ENCODE assay signal across 8 cellular contexts in genomic region chr19:40365613-40366401, GRCh38. TPM values are rescaled to one million over a fixed set of nuclear protein-coding genes. Genes with fewer than 3 reads are reported as not detected.
DNase-seq lines count a peak whose midpoint lies in the region; ATAC-seq and TF ChIP-seq lines count a peak whose summit lies in the region.

No MANE protein-coding gene starts in this region.

- in situ Hi-C loops in GM13976 (cut with MboI; ENCODE audit: low sequenced_read_pairs, unreplicated experiment): no loop called here

- TF ChIP-seq CTCF in GM13976 (IDR thresholded peaks at IDR 0.05; ENCODE audit: borderline replicate concordance, control extremely low read depth, extremely low read depth, insufficient read depth, missing control alignments) (no peak), vagina (IDR thresholded peaks at IDR 0.05) (no peak)

- intact Hi-C loops in left cardiac atrium (cut with DNase I): no loop called here
- intact Hi-C loops in posterior cingulate gyrus (cut with DNase I): no loop called here
- intact Hi-C loops in vagina (cut with DNase I): no loop called here

- peak overlapping the region; percentile 15 for H3K27ac ChIP-seq in vagina

- H3K36me3 ChIP-seq in NT2/D1 (ENCODE audit: insufficient read depth, insufficient read length, low read length): peaks cover 36% of the 10 kb centered on the region
- peaks cover 34% of the 10 kb centered on the region for H3K36me3 ChIP-seq in adipocyte (ENCODE audit: control insufficient read depth, insufficient read depth, low read length, severe bottlenecking)
- H3K36me3 ChIP-seq in vagina: peaks cover 0 to 31% of the 10 kb centered on the region in 2 donors

- H3K9me3 ChIP-seq in NT2/D1 (ENCODE audit: insufficient read depth, low read length): no peaks in the 10 kb centered on the region
- H3K9me3 ChIP-seq in adipocyte (ENCODE audit: control insufficient read depth, low read length): no peaks in the 10 kb centered on the region
- no peaks in the 10 kb centered on the region for H3K9me3 ChIP-seq in vagina

- H3K4me1 ChIP-seq in NT2/D1 (ENCODE audit: insufficient read depth, insufficient read length): peaks cover 9% of the 10 kb centered on the region
- H3K4me1 ChIP-seq in adipocyte (ENCODE audit: control insufficient read depth, insufficient read depth, low read length): peaks cover 3% of the 10 kb centered on the region
- H3K4me1 ChIP-seq in vagina: peaks cover 19% of the 10 kb centered on the region

- H3K27me3 ChIP-seq in NT2/D1 (ENCODE audit: insufficient read depth, insufficient read length): no peaks in the 10 kb centered on the region
- no peaks in the 10 kb centered on the region for H3K27me3 ChIP-seq in adipocyte (replicated peaks; ENCODE audit: control insufficient read depth, insufficient read depth, low read length)
- H3K27me3 ChIP-seq in vagina: no peaks in the 10 kb centered on the region

- TF ChIP-seq POLR2A in vagina (IDR thresholded peaks at IDR 0.05): no peak

- peak; percentile 91 for DNase-seq in GM13976 (ENCODE audit: low spot score)
- peak; percentile 61 for DNase-seq in NT2/D1 (ENCODE audit: low read depth, low spot score)
- peak; percentile 93 for DNase-seq in adipocyte (ENCODE audit: low read depth)
- DNase-seq in left cardiac atrium: peak; percentile 75
- DNase-seq in posterior cingulate gyrus: peak; percentile 50 to 97 (median 82)
- DNase-seq in vagina (ENCODE audit: extremely low spot score in 2 of 2): no peak

- ATAC-seq in left cardiac atrium (peak; percentile 91), GM21390 (IDR thresholded peaks at IDR 0.05; ENCODE audit: unreplicated experiment) (no peak), HG03432 (IDR thresholded peaks at IDR 0.05; ENCODE audit: unreplicated experiment) (no peak)

- H3K4me3 ChIP-seq in NT2/D1 (ENCODE audit: insufficient read length, low read depth): peak overlapping the region; percentile 54
- peak overlapping the region; percentile 67 for H3K4me3 ChIP-seq in adipocyte (ENCODE audit: low read length)
- peak overlapping the region; percentile 24 to 48 for H3K4me3 ChIP-seq in vagina

- peak overlapping the region; percentile 83 for H3K9ac ChIP-seq in NT2/D1 (ENCODE audit: insufficient read length, low read depth)
- peak overlapping the region; percentile 70 for H3K9ac ChIP-seq in adipocyte (ENCODE audit: low read length)

RNA-seq across cellular contexts. Expression of gene PLD3, which starts 17.3 kb away (rescaled TPM):
- 100 to 1,000 TPM; 193 to 202 TPM for total RNA-seq in left cardiac atrium
- total RNA-seq in vagina: 177 TPM

RNA-seq across cellular contexts. Expression of gene C19orf47, which starts 17.6 kb away (rescaled TPM):
- total RNA-seq in left cardiac atrium (100 to 1,000 TPM in 1 of 2 donors, 10 to 100 TPM in 1; 96.5 to 127 TPM), vagina (17.4 TPM)

RNA-seq across cellular contexts. Expression of gene HIPK4, which starts 24.2 kb away (rescaled TPM):
- under 1 TPM; 0.09 to 0.10 TPM for total RNA-seq in left cardiac atrium
- 0.74 TPM for total RNA-seq in vagina

RNA-seq across cellular contexts. Expression of gene PRX, which starts 47.4 kb away (rescaled TPM):
- total RNA-seq in left cardiac atrium (1 to 10 TPM; 2.8 to 3.6 TPM), vagina (3.2 TPM)

RNA-seq across cellular contexts. Expression of gene SERTAD1, which starts 60.0 kb away (rescaled TPM):
- 10 to 100 TPM in 1 of 2 donors, 1 to 10 TPM in 1; 9.4 to 17.0 TPM for total RNA-seq in left cardiac atrium
- 14.2 TPM for total RNA-seq in vagina

Comparison
In these comparisons a context has a peak if more than half of its experiments do, and no peak if none do; other contexts are left out.
1. DNase-seq: peak in GM13976 (single experiment), NT2/D1 (single experiment), adipocyte (single experiment), left cardiac atrium (single experiment) and posterior cingulate gyrus (10 of 10); none in vagina (0 of 2).
2. ATAC-seq: peak in left cardiac atrium (2 of 2); none in GM21390 (single experiment) and HG03432 (single experiment).
3. Peak in every context shown above with its lines, with median percentiles within 50 percentile points of each other: H3K4me3 ChIP-seq.